2 cellular contexts compared by ENCODE assay signal in the genomic region with DNA sequence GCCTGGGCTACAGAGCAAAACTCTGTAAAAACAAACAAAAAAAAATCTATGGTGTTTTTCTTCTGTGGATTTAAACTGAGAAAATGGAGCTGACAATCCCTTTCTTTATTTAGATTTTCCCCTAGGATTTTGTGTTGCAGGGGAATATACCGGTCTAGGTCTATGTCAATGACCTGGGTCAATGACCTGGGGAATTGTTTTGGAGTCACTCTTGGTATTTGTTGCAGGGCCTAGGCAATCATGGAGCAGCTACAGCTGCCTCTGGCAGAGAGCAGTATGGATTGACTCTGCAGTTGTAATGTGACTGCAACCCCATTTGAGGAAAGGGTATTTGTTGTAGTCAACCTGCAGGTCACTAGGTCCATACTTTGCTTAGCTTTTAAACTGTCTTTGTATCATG.
TF ChIP-seq lines count a peak whose summit lies in the region.

No MANE protein-coding gene starts in this region.

TF ChIP-seq in liver, 16 proteins besides CTCF, POLR2A, EP300 and RAD21:
- TF ChIP-seq, protein P1, sequence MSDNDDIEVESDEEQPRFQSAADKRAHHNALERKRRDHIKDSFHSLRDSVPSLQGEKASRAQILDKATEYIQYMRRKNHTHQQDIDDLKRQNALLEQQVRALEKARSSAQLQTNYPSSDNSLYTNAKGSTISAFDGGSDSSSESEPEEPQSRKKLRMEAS (IDR thresholded peaks at IDR 0.05) = no peak
- peak; percentile 21 to 30 for TF ChIP-seq HNF4A (conservative IDR thresholded peaks at IDR 0.05)
- TF ChIP-seq NR2F2 (IDR thresholded peaks at IDR 0.05) = no peak
- peak; percentile 92 for TF ChIP-seq RXRA (IDR thresholded peaks at IDR 0.05)
- TF ChIP-seq, protein P2, sequence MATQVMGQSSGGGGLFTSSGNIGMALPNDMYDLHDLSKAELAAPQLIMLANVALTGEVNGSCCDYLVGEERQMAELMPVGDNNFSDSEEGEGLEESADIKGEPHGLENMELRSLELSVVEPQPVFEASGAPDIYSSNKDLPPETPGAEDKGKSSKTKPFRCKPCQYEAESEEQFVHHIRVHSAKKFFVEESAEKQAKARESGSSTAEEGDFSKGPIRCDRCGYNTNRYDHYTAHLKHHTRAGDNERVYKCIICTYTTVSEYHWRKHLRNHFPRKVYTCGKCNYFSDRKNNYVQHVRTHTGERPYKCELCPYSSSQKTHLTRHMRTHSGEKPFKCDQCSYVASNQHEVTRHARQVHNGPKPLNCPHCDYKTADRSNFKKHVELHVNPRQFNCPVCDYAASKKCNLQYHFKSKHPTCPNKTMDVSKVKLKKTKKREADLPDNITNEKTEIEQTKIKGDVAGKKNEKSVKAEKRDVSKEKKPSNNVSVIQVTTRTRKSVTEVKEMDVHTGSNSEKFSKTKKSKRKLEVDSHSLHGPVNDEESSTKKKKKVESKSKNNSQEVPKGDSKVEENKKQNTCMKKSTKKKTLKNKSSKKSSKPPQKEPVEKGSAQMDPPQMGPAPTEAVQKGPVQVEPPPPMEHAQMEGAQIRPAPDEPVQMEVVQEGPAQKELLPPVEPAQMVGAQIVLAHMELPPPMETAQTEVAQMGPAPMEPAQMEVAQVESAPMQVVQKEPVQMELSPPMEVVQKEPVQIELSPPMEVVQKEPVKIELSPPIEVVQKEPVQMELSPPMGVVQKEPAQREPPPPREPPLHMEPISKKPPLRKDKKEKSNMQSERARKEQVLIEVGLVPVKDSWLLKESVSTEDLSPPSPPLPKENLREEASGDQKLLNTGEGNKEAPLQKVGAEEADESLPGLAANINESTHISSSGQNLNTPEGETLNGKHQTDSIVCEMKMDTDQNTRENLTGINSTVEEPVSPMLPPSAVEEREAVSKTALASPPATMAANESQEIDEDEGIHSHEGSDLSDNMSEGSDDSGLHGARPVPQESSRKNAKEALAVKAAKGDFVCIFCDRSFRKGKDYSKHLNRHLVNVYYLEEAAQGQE (IDR thresholded peaks at IDR 0.05) = no peak
- TF ChIP-seq YY1 (IDR thresholded peaks at IDR 0.05) = peak; percentile 21
- no peak for TF ChIP-seq TAF1 (conservative IDR thresholded peaks at IDR 0.05)

TF ChIP-seq in HepG2, 621 proteins besides CTCF, POLR2A, EP300 and RAD21:
- TF ChIP-seq BRD4 (CRISPR knock-in tag; IDR thresholded peaks at IDR 0.05) (no peak), DNMT1 (CRISPR knock-in tag; IDR thresholded peaks at IDR 0.05) (no peak), RAD51 (IDR thresholded peaks at IDR 0.05; ENCODE audit: borderline replicate concordance) (no peak), GTF3A (CRISPR knock-in tag; conservative IDR thresholded peaks at IDR 0.05) (no peak), RBFOX2 (IDR thresholded peaks at IDR 0.05; ENCODE audit: low read depth, low read length) (no peak), SAFB2 (CRISPR knock-in tag; IDR thresholded peaks at IDR 0.05; ENCODE audit: borderline replicate concordance, low read depth) (no peak), ZNF282 (IDR thresholded peaks at IDR 0.05; ENCODE audit: partially characterized antibody) (no peak)
- TF ChIP-seq, protein P3, sequence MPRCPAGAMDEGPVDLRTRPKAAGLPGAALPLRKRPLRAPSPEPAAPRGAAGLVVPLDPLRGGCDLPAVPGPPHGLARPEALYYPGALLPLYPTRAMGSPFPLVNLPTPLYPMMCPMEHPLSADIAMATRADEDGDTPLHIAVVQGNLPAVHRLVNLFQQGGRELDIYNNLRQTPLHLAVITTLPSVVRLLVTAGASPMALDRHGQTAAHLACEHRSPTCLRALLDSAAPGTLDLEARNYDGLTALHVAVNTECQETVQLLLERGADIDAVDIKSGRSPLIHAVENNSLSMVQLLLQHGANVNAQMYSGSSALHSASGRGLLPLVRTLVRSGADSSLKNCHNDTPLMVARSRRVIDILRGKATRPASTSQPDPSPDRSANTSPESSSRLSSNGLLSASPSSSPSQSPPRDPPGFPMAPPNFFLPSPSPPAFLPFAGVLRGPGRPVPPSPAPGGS (CRISPR knock-in tag; IDR thresholded peaks at IDR 0.05) = no peak
- TF ChIP-seq, protein P4, sequence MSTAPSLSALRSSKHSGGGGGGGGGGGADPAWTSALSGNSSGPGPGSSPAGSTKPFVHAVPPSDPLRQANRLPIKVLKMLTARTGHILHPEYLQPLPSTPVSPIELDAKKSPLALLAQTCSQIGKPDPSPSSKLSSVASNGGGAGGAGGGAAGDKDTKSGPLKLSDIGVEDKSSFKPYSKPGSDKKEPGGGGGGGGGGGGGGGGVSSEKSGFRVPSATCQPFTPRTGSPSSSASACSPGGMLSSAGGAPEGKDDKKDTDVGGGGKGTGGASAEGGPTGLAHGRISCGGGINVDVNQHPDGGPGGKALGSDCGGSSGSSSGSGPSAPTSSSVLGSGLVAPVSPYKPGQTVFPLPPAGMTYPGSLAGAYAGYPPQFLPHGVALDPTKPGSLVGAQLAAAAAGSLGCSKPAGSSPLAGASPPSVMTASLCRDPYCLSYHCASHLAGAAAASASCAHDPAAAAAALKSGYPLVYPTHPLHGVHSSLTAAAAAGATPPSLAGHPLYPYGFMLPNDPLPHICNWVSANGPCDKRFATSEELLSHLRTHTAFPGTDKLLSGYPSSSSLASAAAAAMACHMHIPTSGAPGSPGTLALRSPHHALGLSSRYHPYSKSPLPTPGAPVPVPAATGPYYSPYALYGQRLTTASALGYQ (CRISPR knock-in tag; IDR thresholded peaks at IDR 0.05) = no peak
